In genomic region chr14:89617142-89617460, GRCh38 we compare ENCODE assay signal across 1 cellular context.
TF ChIP-seq lines count a peak whose summit lies in the region.

No MANE protein-coding gene starts in this region.

TF ChIP-seq in H1, 55 proteins besides CTCF, POLR2A, EP300 and RAD21 (continued from another document):
- no peak for TF ChIP-seq CHD7 (IDR thresholded peaks at IDR 0.05; ENCODE audit: insufficient replicate concordance, low read length)
- no peak for TF ChIP-seq SRF (IDR thresholded peaks at IDR 0.05; ENCODE audit: low read depth, low read length)
- no peak for TF ChIP-seq CREB1 (IDR thresholded peaks at IDR 0.05)
- no peak for TF ChIP-seq TCF12 (IDR thresholded peaks at IDR 0.05; ENCODE audit: low read depth, low read length)
- TF ChIP-seq YY1 (IDR thresholded peaks at IDR 0.05; ENCODE audit: low read depth, low read length), result no peak
- no peak for TF ChIP-seq MAX (IDR thresholded peaks at IDR 0.05)
- no peak for TF ChIP-seq RBBP5 (IDR thresholded peaks at IDR 0.05; ENCODE audit: borderline replicate concordance, low read depth, low read length)
- TF ChIP-seq MAFK (IDR thresholded peaks at IDR 0.05; ENCODE audit: low read depth, low read length), result no peak
- no peak for TF ChIP-seq CHD1 (IDR thresholded peaks at IDR 0.05; ENCODE audit: low read depth, low read length)
- TF ChIP-seq JUND (IDR thresholded peaks at IDR 0.05; ENCODE audit: low read length), result no peak
- no peak for TF ChIP-seq TBP (IDR thresholded peaks at IDR 0.05; ENCODE audit: low read depth, low read length)
